ENCODE assay signal across 31 cellular contexts in genomic region chr11:24820541-24820940, GRCh38.
"Had no signal": no experiment of that assay in that cellular context is flagged by ENCODE, and none has a peak within 500 bp of the region (broad histone marks: within the 10 kb centered on the region; RNA-seq: fewer than 3 reads in every experiment).

No MANE protein-coding gene starts in this region.

- H3K36me3 ChIP-seq: ascending aorta, left lung, lower lobe of right lung, neural progenitor cell, right atrium auricular region, stomach, thyroid gland, upper lobe of left lung, vagina, WERI-Rb-1 had no signal

- H3K36me3 Mint-ChIP-seq: activated naive CD8-positive, alpha-beta T cell treated with anti-CD3 and anti-CD28 coated beads for 36 hours; brain; naive thymus-derived CD8-positive, alpha-beta T cell; neural progenitor cell; stimulated activated naive B cell treated with anti-CD40 and anti-IgM and Interleukin-4, amounts not matched to agents 10 μg/mL and 1 μg/mL and 100 μg/mL, for 72 hours had no signal

- H3K79me2 ChIP-seq: parathyroid adenoma had no signal

- H3K4me2 ChIP-seq: neural progenitor cell, smooth muscle cell had no signal

- H3K4me3 ChIP-seq: ascending aorta, left lung, lower lobe of right lung, neural progenitor cell, right atrium auricular region, smooth muscle cell, stomach, thyroid gland, upper lobe of left lung, vagina had no signal

- H3K9me3 Mint-ChIP-seq: brain; stimulated activated naive B cell treated with anti-CD40 and anti-IgM and Interleukin-4, amounts not matched to agents 10 μg/mL and 1 μg/mL and 100 μg/mL, for 72 hours had no signal

- H3K27ac ChIP-seq: ascending aorta, left lung, lower lobe of right lung, neural progenitor cell, parathyroid adenoma, right atrium auricular region, stomach, thyroid gland, upper lobe of left lung, vagina, WERI-Rb-1 had no signal

- H2AFZ ChIP-seq: neural progenitor cell, parathyroid adenoma had no signal

- H3K4me1 ChIP-seq: ascending aorta, left lung, lower lobe of right lung, neural progenitor cell, parathyroid adenoma, right atrium auricular region, stomach, thyroid gland, upper lobe of left lung, vagina had no signal

- H3K4me3 Mint-ChIP-seq: activated naive CD4-positive, alpha-beta T cell treated with anti-CD3 and anti-CD28 coated beads for 36 hours; activated naive CD8-positive, alpha-beta T cell treated with anti-CD3 and anti-CD28 coated beads for 36 hours; brain; central memory CD8-positive, alpha-beta T cell; naive thymus-derived CD8-positive, alpha-beta T cell; neural progenitor cell; stimulated activated naive B cell treated with anti-CD40 and anti-IgM and Interleukin-4, amounts not matched to agents 10 μg/mL and 1 μg/mL and 100 μg/mL, for 72 hours had no signal

- H3K9me3 ChIP-seq: ascending aorta, left lung, lower lobe of right lung, right atrium auricular region, stomach, thyroid gland, upper lobe of left lung, vagina had no signal

- DNase-seq: activated CD4-positive, alpha-beta T cell treated with anti-CD3 and anti-CD28 coated beads for 48 hours; activated CD4-positive, alpha-beta T cell treated with anti-CD3 and anti-CD28 coated beads, Interleukin-2, amount 50 U/mL, for 48 hours; activated CD8-positive, alpha-beta memory T cell treated with anti-CD3 and anti-CD28 coated beads for 24 hours; activated effector memory CD4-positive, alpha-beta T cell treated with anti-CD3 and anti-CD28 coated beads, Interleukin-2, amount 50 U/mL, for 16 hours; activated naive CD4-positive, alpha-beta T cell treated with anti-CD3 and anti-CD28 coated beads for 36 hours; activated naive CD8-positive, alpha-beta T cell treated with anti-CD3 and anti-CD28 coated beads for 36 hours; effector CD8-positive, alpha-beta T cell; foreskin fibroblast; left lung; lower lobe of right lung; mesenchymal stem cell; naive thymus-derived CD8-positive, alpha-beta T cell; occipital lobe; stimulated activated CD4-positive, alpha-beta T cell treated with anti-CD3 and anti-CD28 coated beads, Interleukin-1b, Interleukin-23, amount 100 ng/mL, for 48 hours; stimulated activated CD4-positive, alpha-beta T cell treated with anti-CD3 and anti-CD28 coated beads, Interleukin-4, amount 100 ng/mL, for 4 hours; stimulated activated CD8-positive, alpha-beta memory T cell treated with anti-CD3 and anti-CD28 coated beads, Interleukin-4, amount 100 ng/mL, for 48 hours; stimulated activated naive B cell treated with anti-CD40 and anti-IgM and Interleukin-4, amounts not matched to agents 10 μg/mL and 1 μg/mL and 100 μg/mL, for 72 hours; stomach; T-helper 9 cell; thyroid gland; upper lobe of left lung; WERI-Rb-1 had no signal

- H3K4me1 Mint-ChIP-seq: activated naive CD8-positive, alpha-beta T cell treated with anti-CD3 and anti-CD28 coated beads for 36 hours; central memory CD8-positive, alpha-beta T cell; naive thymus-derived CD8-positive, alpha-beta T cell; neural progenitor cell had no signal

- H3K27ac Mint-ChIP-seq: activated naive CD4-positive, alpha-beta T cell treated with anti-CD3 and anti-CD28 coated beads for 36 hours; activated naive CD8-positive, alpha-beta T cell treated with anti-CD3 and anti-CD28 coated beads for 36 hours; brain; naive thymus-derived CD8-positive, alpha-beta T cell; neural progenitor cell; stimulated activated naive B cell treated with anti-CD40 and anti-IgM and Interleukin-4, amounts not matched to agents 10 μg/mL and 1 μg/mL and 100 μg/mL, for 72 hours had no signal

- H3K9ac ChIP-seq: neural progenitor cell, parathyroid adenoma had no signal

- H3K27me3 ChIP-seq: ascending aorta, left lung, neural progenitor cell, right atrium auricular region, stomach, thyroid gland, upper lobe of left lung, vagina had no signal

- ATAC-seq: activated CD4-positive, CD25-positive, alpha-beta regulatory T cell treated with anti-CD3 and anti-CD28 coated beads, Interleukin-2, amount 50 U/mL, for 24 hours; left lung; lower lobe of right lung; naive thymus-derived CD8-positive, alpha-beta T cell; stimulated activated naive B cell treated with anti-CD40 and anti-IgM and Interleukin-4, amounts not matched to agents 10 μg/mL and 1 μg/mL and 100 μg/mL, for 72 hours had no signal
